1 cellular context compared by ENCODE assay signal in genomic region chr3:174253221-174253620, GRCh38.
TF ChIP-seq lines count a peak whose summit lies in the region.

No MANE protein-coding gene starts in this region.

TF ChIP-seq in GM23338, 12 proteins besides CTCF, POLR2A, EP300 and RAD21 (continued from another document):
- TF ChIP-seq REST (IDR thresholded peaks at IDR 0.05; ENCODE audit: unreplicated experiment) (no peak), ZNF114 (CRISPR knock-in tag; IDR thresholded peaks at IDR 0.05) (no peak), JUNB (IDR thresholded peaks at IDR 0.05; ENCODE audit: unreplicated experiment) (no peak), CREB1 (CRISPR knock-in tag; IDR thresholded peaks at IDR 0.05; ENCODE audit: low read depth) (no peak), POLR2AphosphoS5 (IDR thresholded peaks at IDR 0.05; ENCODE audit: low read depth) (no peak), STAT1 (IDR thresholded peaks at IDR 0.05; ENCODE audit: unreplicated experiment) (no peak), NANOG (IDR thresholded peaks at IDR 0.05; ENCODE audit: borderline replicate concordance) (no peak), ZNF462 (CRISPR knock-in tag; IDR thresholded peaks at IDR 0.05) (no peak)
